In genomic region chr14:105087963-105088811, GRCh38 we compare ENCODE assay signal across 1 cellular context.
TF ChIP-seq lines count a peak whose summit lies in the region.

No MANE protein-coding gene starts in this region.

TF ChIP-seq in K562, 482 proteins besides CTCF, POLR2A, EP300 and RAD21 (continued from another document):
- no peak for TF ChIP-seq RAD51 (IDR thresholded peaks at IDR 0.05; ENCODE audit: borderline replicate concordance, low read depth)
- no peak for TF ChIP-seq ZFPM2 (CRISPR knock-in tag; IDR thresholded peaks at IDR 0.05)
- no peak for TF ChIP-seq HDAC8 (tag; IDR thresholded peaks at IDR 0.05)
- TF ChIP-seq BHLHE40 (IDR thresholded peaks at IDR 0.05; ENCODE audit: low read length): peak; percentile 30; the same call in 1 of the 2 replicates
- no peak for TF ChIP-seq STAT6 (CRISPR knock-in tag; IDR thresholded peaks at IDR 0.05)
- TF ChIP-seq EGR1 (conservative IDR thresholded peaks at IDR 0.05): peak; percentile 30; the same call in 1 of the 2 replicates
- TF ChIP-seq ZBTB7A (IDR thresholded peaks at IDR 0.05; ENCODE audit: borderline replicate concordance, control insufficient read depth, low read depth, low read length): no peak
